1 cellular context compared by ENCODE assay signal in the genomic region with DNA sequence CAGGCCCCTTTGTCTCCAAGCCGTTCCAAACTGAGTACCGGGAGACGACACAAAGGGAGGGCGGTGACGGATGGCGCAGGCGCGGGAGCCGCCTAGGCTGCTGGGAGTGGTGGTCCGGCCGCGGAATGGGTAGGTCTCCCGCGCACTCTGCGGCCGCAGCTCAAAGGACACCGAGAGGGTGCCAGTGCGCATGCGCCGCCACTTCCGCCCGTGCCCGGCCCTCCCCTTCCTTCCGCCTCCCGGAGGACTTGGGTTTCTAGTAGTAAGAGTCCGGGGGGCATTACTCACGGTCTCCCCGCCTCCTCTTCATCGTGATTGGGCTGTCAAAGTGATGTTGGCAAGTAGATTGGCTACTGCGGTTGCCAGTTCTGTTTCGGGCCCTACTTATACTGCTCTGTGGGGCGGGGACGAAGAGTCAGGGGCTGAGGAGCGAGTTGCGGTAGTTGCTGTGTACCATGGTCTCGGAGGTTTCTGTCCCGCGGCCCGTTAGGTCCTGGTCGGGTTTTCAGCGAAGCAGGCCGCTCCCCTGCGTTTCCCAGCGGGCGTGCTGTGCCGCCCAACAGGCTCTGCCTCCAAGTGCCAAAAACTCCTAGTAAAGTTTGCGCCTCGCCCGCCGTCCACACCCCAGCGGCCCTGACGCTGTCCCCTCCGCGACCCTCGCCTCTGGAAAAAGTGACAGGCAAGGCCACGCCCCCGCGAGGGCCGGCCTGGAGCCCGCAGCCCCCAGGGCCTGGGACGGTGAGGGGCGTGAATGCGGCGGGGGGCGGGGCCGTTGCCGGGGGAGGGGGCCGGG.
A peak's percentile ranks its signal among the peaks of the same experiment; 100 is the strongest.
TF ChIP-seq lines count a peak whose summit lies in the region.

No MANE protein-coding gene starts in this region.

TF ChIP-seq in K562, 482 proteins besides CTCF, POLR2A, EP300 and RAD21 (continued from another document and continues in another):
- TF ChIP-seq, protein P1, sequence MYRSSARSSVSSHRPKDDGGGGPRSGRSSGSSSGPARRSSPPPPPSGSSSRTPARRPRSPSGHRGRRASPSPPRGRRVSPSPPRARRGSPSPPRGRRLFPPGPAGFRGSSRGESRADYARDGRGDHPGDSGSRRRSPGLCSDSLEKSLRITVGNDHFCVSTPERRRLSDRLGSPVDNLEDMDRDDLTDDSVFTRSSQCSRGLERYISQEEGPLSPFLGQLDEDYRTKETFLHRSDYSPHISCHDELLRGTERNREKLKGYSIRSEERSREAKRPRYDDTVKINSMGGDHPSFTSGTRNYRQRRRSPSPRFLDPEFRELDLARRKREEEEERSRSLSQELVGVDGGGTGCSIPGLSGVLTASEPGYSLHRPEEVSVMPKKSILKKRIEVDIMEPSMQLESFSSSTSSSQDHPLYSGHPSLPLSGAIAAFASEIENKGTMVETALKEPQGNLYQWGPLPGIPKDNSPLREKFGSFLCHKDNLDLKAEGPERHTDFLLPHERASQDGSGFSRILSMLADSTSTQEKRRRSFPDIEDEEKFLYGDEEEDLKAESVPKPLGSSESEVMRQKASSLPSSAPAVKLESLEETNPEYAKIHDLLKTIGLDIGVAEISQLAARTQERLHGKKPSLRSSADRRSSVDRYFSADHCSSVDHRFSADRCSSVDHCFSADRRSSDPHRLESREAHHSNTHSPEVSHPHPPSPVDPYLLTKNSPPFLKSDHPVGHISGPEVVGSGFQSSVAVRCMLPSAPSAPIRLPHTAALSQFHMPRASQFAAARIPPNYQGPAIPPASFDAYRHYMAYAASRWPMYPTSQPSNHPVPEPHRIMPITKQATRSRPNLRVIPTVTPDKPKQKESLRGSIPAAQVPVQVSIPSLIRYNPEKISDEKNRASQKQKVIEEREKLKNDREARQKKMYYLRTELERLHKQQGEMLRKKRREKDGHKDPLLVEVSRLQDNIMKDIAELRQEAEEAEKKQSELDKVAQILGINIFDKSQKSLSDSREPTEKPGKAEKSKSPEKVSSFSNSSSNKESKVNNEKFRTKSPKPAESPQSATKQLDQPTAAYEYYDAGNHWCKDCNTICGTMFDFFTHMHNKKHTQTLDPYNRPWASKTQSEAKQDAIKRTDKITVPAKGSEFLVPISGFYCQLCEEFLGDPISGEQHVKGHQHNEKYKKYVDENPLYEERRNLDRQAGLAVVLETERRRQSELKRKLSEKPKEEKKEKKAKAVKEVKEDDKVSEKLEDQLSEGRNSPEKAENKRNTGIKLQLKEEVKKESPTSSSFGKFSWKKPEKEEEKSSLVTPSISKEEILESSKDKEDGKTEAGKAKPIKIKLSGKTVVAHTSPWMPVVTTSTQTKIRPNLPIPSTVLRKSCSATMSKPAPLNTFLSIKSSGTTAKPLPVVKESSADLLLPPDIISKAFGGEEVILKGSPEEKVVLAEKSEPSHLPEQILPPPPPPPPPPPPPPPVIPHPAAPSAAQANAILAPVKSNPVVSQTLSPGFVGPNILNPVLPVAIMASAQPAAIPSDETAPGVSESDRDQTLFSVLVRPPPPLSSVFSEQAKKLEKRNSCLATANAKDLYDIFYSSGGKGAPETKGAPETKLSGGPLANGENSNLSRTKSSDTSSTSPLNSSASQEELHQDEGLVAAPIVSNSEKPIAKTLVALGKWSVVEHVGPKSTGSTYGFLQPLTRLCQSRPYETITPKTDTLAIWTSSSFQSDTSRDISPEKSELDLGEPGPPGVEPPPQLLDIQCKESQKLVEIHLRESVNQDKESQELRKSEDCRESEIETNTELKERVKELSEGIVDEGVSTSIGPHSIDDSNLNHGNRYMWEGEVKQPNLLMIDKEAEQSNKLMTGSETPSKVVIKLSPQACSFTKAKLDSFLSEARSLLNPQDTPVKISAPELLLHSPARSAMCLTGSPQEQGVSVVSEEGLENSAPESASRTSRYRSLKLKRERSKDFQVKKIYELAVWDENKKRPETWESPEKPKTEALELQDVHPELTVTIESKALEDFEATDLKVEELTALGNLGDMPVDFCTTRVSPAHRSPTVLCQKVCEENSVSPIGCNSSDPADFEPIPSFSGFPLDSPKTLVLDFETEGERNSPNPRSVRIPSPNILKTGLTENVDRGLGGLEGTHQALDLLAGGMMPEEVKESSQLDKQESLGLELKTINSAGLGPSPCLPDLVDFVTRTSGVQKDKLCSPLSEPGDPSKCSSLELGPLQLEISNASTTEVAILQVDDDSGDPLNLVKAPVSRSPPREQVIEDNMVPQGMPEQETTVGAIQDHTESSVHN (IDR thresholded peaks at IDR 0.05; ENCODE audit: borderline replicate concordance in 1 of 2, low read depth in 1 of 2), result no peak
- TF ChIP-seq POLR3G (IDR thresholded peaks at IDR 0.05; ENCODE audit: extremely low read depth, insufficient read length, insufficient replicate concordance) (no peak), FOXA3 (CRISPR knock-in tag; conservative IDR thresholded peaks at IDR 0.05 in 1 of 2, IDR thresholded peaks at IDR 0.05 in 1 of 2) (no peak), PRMT5 (CRISPR knock-in tag; IDR thresholded peaks at IDR 0.05) (no peak), TCFL5 (CRISPR knock-in tag; conservative IDR thresholded peaks at IDR 0.05) (no peak), KLF10 (CRISPR knock-in tag; IDR thresholded peaks at IDR 0.05) (no peak), NR2C2 (CRISPR knock-in tag; IDR thresholded peaks at IDR 0.05) (no peak), NR2C2 (tag; IDR thresholded peaks at IDR 0.05) (peak; percentile 37; the same call in 1 of the 2 replicates), SRSF3 (IDR thresholded peaks at IDR 0.05; ENCODE audit: insufficient read depth, low read length) (no peak), ZNF507 (tag; conservative IDR thresholded peaks at IDR 0.05) (no peak), KLF1 (tag; IDR thresholded peaks at IDR 0.05) (no peak; the same call in 1 of the 2 replicates), NCOA4 (IDR thresholded peaks at IDR 0.05; ENCODE audit: partially characterized antibody) (no peak), PHF20 (IDR thresholded peaks at IDR 0.05; ENCODE audit: partially characterized antibody) (peak; percentile 17), SAFB (IDR thresholded peaks at IDR 0.05; ENCODE audit: borderline replicate concordance, low read depth, low read length) (no peak), PURB (CRISPR knock-in tag; IDR thresholded peaks at IDR 0.05; ENCODE audit: low read depth) (no peak), ZEB2 (IDR thresholded peaks at IDR 0.05) (no peak), MYBL2 (IDR thresholded peaks at IDR 0.05; ENCODE audit: low read depth) (no peak), MYBL2 (CRISPR knock-in tag; IDR thresholded peaks at IDR 0.05; ENCODE audit: borderline replicate concordance) (no peak), BACH1 (tag; IDR thresholded peaks at IDR 0.05) (no peak), SMARCA4 (IDR thresholded peaks at IDR 0.05) (no peak), ZNF165 (CRISPR knock-in tag; IDR thresholded peaks at IDR 0.05; ENCODE audit: borderline replicate concordance) (no peak), MTA2 (IDR thresholded peaks at IDR 0.05; ENCODE audit: low read depth) (no peak), TBP (optimal IDR thresholded peaks at IDR 0.05; ENCODE audit: low read depth, low read length) (peak; percentile 98), DACH1 (IDR thresholded peaks at IDR 0.05; ENCODE audit: partially characterized antibody) (no peak), ZNF780A (CRISPR knock-in tag; IDR thresholded peaks at IDR 0.05) (no peak), ZNF316 (IDR thresholded peaks at IDR 0.05) (no peak), GTF2E2 (tag; IDR thresholded peaks at IDR 0.05) (no peak), CSDE1 (IDR thresholded peaks at IDR 0.05) (no peak)
- TF ChIP-seq, protein P2, sequence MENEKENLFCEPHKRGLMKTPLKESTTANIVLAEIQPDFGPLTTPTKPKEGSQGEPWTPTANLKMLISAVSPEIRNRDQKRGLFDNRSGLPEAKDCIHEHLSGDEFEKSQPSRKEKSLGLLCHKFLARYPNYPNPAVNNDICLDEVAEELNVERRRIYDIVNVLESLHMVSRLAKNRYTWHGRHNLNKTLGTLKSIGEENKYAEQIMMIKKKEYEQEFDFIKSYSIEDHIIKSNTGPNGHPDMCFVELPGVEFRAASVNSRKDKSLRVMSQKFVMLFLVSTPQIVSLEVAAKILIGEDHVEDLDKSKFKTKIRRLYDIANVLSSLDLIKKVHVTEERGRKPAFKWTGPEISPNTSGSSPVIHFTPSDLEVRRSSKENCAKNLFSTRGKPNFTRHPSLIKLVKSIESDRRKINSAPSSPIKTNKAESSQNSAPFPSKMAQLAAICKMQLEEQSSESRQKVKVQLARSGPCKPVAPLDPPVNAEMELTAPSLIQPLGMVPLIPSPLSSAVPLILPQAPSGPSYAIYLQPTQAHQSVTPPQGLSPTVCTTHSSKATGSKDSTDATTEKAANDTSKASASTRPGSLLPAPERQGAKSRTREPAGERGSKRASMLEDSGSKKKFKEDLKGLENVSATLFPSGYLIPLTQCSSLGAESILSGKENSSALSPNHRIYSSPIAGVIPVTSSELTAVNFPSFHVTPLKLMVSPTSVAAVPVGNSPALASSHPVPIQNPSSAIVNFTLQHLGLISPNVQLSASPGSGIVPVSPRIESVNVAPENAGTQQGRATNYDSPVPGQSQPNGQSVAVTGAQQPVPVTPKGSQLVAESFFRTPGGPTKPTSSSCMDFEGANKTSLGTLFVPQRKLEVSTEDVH (IDR thresholded peaks at IDR 0.05; ENCODE audit: low read depth, partially characterized antibody), result peak; percentile 43
- TF ChIP-seq, protein P3, sequence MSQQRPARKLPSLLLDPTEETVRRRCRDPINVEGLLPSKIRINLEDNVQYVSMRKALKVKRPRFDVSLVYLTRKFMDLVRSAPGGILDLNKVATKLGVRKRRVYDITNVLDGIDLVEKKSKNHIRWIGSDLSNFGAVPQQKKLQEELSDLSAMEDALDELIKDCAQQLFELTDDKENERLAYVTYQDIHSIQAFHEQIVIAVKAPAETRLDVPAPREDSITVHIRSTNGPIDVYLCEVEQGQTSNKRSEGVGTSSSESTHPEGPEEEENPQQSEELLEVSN (IDR thresholded peaks at IDR 0.05; ENCODE audit: borderline replicate concordance in 1 of 2, extremely low read depth in 1 of 2, insufficient read depth in 1 of 2, insufficient read length in 1 of 2, low read depth in 1 of 2, low read length in 1 of 2, poor library complexity in 1 of 2, severe bottlenecking in 1 of 2), result peak; percentile 51 to 69
- TF ChIP-seq, protein P4, sequence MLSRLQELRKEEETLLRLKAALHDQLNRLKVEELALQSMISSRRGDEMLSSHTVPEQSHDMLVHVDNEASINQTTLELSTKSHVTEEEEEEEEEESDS (CRISPR knock-in tag; IDR thresholded peaks at IDR 0.05), result no peak
- TF ChIP-seq, protein P5, sequence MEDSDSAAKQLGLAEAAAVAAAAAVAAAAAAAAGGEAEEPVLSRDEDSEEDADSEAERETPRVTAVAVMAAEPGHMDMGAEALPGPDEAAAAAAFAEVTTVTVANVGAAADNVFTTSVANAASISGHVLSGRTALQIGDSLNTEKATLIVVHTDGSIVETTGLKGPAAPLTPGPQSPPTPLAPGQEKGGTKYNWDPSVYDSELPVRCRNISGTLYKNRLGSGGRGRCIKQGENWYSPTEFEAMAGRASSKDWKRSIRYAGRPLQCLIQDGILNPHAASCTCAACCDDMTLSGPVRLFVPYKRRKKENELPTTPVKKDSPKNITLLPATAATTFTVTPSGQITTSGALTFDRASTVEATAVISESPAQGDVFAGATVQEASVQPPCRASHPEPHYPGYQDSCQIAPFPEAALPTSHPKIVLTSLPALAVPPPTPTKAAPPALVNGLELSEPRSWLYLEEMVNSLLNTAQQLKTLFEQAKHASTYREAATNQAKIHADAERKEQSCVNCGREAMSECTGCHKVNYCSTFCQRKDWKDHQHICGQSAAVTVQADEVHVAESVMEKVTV (CRISPR knock-in tag; IDR thresholded peaks at IDR 0.05), result no peak
- TF ChIP-seq, protein P6, sequence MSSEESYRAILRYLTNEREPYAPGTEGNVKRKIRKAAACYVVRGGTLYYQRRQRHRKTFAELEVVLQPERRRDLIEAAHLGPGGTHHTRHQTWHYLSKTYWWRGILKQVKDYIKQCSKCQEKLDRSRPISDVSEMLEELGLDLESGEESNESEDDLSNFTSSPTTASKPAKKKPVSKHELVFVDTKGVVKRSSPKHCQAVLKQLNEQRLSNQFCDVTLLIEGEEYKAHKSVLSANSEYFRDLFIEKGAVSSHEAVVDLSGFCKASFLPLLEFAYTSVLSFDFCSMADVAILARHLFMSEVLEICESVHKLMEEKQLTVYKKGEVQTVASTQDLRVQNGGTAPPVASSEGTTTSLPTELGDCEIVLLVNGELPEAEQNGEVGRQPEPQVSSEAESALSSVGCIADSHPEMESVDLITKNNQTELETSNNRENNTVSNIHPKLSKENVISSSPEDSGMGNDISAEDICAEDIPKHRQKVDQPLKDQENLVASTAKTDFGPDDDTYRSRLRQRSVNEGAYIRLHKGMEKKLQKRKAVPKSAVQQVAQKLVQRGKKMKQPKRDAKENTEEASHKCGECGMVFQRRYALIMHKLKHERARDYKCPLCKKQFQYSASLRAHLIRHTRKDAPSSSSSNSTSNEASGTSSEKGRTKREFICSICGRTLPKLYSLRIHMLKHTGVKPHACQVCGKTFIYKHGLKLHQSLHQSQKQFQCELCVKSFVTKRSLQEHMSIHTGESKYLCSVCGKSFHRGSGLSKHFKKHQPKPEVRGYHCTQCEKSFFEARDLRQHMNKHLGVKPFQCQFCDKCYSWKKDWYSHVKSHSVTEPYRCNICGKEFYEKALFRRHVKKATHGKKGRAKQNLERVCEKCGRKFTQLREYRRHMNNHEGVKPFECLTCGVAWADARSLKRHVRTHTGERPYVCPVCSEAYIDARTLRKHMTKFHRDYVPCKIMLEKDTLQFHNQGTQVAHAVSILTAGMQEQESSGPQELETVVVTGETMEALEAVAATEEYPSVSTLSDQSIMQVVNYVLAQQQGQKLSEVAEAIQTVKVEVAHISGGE (CRISPR knock-in tag; IDR thresholded peaks at IDR 0.05), result 0 out of 6 replicates have a peak, but pooled peaks of 1 of the 3 experiments have one; percentile 36
- TF ChIP-seq, protein P7, sequence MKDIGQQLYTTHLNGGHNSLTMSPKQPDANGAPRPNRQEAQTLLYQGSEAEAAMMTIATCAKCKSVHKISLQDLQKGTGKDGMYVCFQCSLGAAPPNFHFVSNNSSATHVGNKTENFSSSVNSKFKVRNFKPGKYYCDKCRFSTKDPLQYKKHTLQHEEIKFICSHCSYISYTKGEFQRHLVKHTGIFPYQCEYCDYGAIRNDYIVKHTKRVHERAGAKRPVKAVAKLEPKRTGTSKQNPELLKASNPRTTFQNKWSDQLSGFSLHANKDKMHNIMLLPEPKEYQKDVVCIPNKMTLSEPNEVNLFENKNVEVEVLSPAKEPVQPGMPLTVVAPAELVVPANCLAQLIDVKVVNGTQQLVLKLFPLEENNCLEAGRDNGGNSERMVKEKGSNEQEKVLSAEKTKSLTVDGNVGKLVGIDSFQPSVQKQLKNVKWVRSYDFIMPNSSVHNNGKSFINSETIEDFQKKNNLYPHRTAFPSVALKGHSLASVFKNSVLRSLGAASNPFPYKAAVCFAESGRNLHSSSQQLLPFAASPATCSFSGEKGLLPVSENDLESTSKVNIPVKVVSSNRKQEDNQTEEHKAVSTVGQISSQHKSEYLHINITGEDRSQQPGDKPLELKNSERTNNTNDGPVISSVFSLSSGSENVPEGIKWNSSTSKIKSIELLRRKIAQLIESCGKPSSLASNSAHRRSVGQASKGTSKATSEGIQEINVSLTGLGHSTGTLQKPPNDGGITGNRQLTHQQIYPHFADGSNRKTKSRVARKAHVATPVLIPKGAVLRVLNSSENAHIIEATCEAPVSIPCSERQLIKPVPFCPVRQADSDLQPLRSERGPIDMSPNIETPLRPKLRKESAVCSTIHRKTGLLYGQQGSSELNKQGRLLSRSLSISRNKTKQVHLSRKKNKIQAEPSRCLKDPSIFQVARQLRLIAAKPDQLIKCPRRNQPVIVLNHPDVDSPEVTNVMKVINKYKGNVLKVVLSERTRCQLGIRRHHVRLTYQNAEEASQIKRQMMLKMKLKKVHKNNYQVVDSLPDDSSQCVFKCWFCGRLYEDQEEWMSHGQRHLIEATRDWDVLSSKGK (CRISPR knock-in tag; IDR thresholded peaks at IDR 0.05), result no peak
